In genomic region chr10:116138897-116139296, GRCh38 we compare ENCODE assay signal across 24 cellular contexts.
DNase-seq lines count a peak whose midpoint lies in the region; ATAC-seq and TF ChIP-seq lines count a peak whose summit lies in the region.
"Had no signal": no experiment of that assay in that cellular context is flagged by ENCODE, and none has a peak within 500 bp of the region (broad histone marks: within the 10 kb centered on the region; RNA-seq: fewer than 3 reads in every experiment).

No MANE protein-coding gene starts in this region.

- BruUV-seq in mammary epithelial cell (replicated peaks; lab: Mats Ljungman, UMichigan): no TSS peak

- H3K4me1 ChIP-seq in mammary epithelial cell (ENCODE audit: insufficient read depth, low read length): no peaks in the 10 kb centered on the region
- peaks cover 0 to 3% (median 0%) of the 10 kb centered on the region in 12 donors for H3K4me1 ChIP-seq in heart left ventricle
- no peaks in the 10 kb centered on the region for H3K4me1 ChIP-seq in testis
- H3K4me1 ChIP-seq: heart right ventricle had no signal

- intact Hi-C loops in mammary epithelial cell (cut with micrococcal nuclease): no loop called here
- intact Hi-C loops in heart left ventricle (cut with DNase I): no loop called here
- intact Hi-C loops in testis (cut with DNase I; ENCODE audit: low total_unique reads): no loop called here

- dilution Hi-C loops in mammary epithelial cell (cut with HindIII; ENCODE audit: low sequenced_read_pairs): no loop called here

- no peaks in the 10 kb centered on the region for H3K79me2 ChIP-seq in mammary epithelial cell (ENCODE audit: insufficient read depth, low read length)

- TF ChIP-seq POLR2A in heart left ventricle (IDR thresholded peaks at IDR 0.05) (no peak), testis (IDR thresholded peaks at IDR 0.05) (no peak)

- H3K4me2 ChIP-seq in mammary epithelial cell (ENCODE audit: insufficient read depth, low read depth, low read length): no peak overlapping the region

- H3K36me3 ChIP-seq in mammary epithelial cell (ENCODE audit: insufficient read depth, low read length): no peaks in the 10 kb centered on the region
- H3K36me3 ChIP-seq in heart left ventricle: no peaks in the 10 kb centered on the region
- H3K36me3 ChIP-seq in testis (ENCODE audit: low read depth, missing control alignments): no peaks in the 10 kb centered on the region
- H3K36me3 ChIP-seq: heart right ventricle, left ventricle myocardium inferior had no signal

- CTCF ChIA-PET in mammary epithelial cell (lab: Charles Lee; ENCODE audit: low non-redundant PET): no interaction called here

- H2AFZ ChIP-seq in mammary epithelial cell (ENCODE audit: low read depth, low read length): no peak overlapping the region

- H4K20me1 ChIP-seq in mammary epithelial cell (ENCODE audit: insufficient read depth, low read length): no peaks in the 10 kb centered on the region

- WGBS in mammary epithelial cell (ENCODE audit: low coverage, missing lambda C conversion rate): 6% methylated on average over 3 of the region's 4 CpGs
- 73 to 77% (median 75%) methylated on average over 4 of the region's 4 CpGs for WGBS in heart left ventricle, 4 donors
- 82 to 90% methylated on average over 4 of the region's 4 CpGs for WGBS in testis, 2 donors

- TF ChIP-seq CTCF in mammary epithelial cell (conservative IDR thresholded peaks at IDR 0.05 in 1 of 2, IDR thresholded peaks at IDR 0.05 in 1 of 2; ENCODE audit: extremely low read depth in 1 of 2, insufficient read depth in 1 of 2, low read depth in 1 of 2, low read length in 2 of 2): no peak
- TF ChIP-seq CTCF in heart left ventricle (IDR thresholded peaks at IDR 0.05): no peak
- TF ChIP-seq CTCF in testis (IDR thresholded peaks at IDR 0.05): no peak

- H3K27me3 ChIP-seq in mammary epithelial cell (ENCODE audit: insufficient read depth, low read length) (no peaks in the 10 kb centered on the region), heart left ventricle (no peaks in the 10 kb centered on the region), testis (no peaks in the 10 kb centered on the region)

- H3K9me3 ChIP-seq in mammary epithelial cell (replicated peaks; ENCODE audit: insufficient read depth, low read length): peaks cover 3% of the 10 kb centered on the region
- no peaks in the 10 kb centered on the region for H3K9me3 ChIP-seq in heart left ventricle
- H3K9me3 ChIP-seq in testis: no peaks in the 10 kb centered on the region
- H3K9me3 ChIP-seq: heart right ventricle, left ventricle myocardium inferior had no signal

- in situ Hi-C loops in mammary epithelial cell (cut with MboI; ENCODE audit: low sequenced_read_pairs in 2 of 2): no loop called here

- H3K27ac ChIP-seq in mammary epithelial cell (ENCODE audit: insufficient read depth, low read depth, low read length) (no peak overlapping the region), heart left ventricle (no peak overlapping the region), testis (no peak overlapping the region)
- H3K27ac ChIP-seq: heart right ventricle, left ventricle myocardium inferior, skin epidermis had no signal

- ATAC-seq in heart left ventricle: no peak
- ATAC-seq: CD8-positive, alpha-beta T cell; heart right ventricle; HepG2; naive thymus-derived CD8-positive, alpha-beta T cell; Panc1; T-cell had no signal

- DNase-seq in NCI-H146 (lab: John Stamatoyannopoulos, UW) (peak; percentile 25), NCI-H146 treated with DMSO at 0.1 percent for 48 hours (lab: John Stamatoyannopoulos, UW; ENCODE audit: unreplicated experiment) (no peak), NCI-H69 (lab: John Stamatoyannopoulos, UW) (peak; percentile 80), mammary epithelial cell (peak; percentile 49), ureter (ENCODE audit: low spot score) (peak; percentile 4), heart left ventricle (no peak), RKO (ENCODE audit: low spot score) (no peak), testis (no peak)
- DNase-seq: activated CD4-positive, alpha-beta memory T cell treated with anti-CD3 and anti-CD28 coated beads for 36 hours; activated naive CD8-positive, alpha-beta T cell treated with anti-CD3 and anti-CD28 coated beads, Interleukin-2, amount 10 ng/mL, durations not matched to agents 7 days and 5 days; AML-193; CD8-positive, alpha-beta T cell; H7; heart right ventricle; Kasumi-1; left ventricle myocardium inferior; midbrain; naive thymus-derived CD8-positive, alpha-beta T cell; NCI-H2227 treated with DMSO at 0.1 percent for 48 hours; stimulated activated CD4-positive, alpha-beta T cell treated with anti-CD3 and anti-CD28 coated beads, Interleukin-2, amount 100 ng/mL, for 24 hours; T-cell had no signal

- H3K9ac ChIP-seq in mammary epithelial cell (ENCODE audit: insufficient read depth, low read length): no peak overlapping the region

- H3K4me3 ChIP-seq in mammary epithelial cell (replicated peaks in 1 of 3; ENCODE audit: insufficient read depth in 1 of 3, low read depth in 2 of 3, low read length in 3 of 3): no peak overlapping the region
- no peak overlapping the region for H3K4me3 ChIP-seq in heart left ventricle
- no peak overlapping the region for H3K4me3 ChIP-seq in testis
- H3K4me3 ChIP-seq: heart right ventricle, left ventricle myocardium inferior, skin epidermis had no signal

Comparison
In these comparisons a context has a peak if more than half of its experiments do, and no peak if none do; other contexts are left out.
1. DNase-seq: peak in NCI-H146 (single experiment), NCI-H69 (single experiment), mammary epithelial cell (single experiment) and ureter (single experiment); none in NCI-H146 treated with DMSO at 0.1 percent for 48 hours (single experiment), heart left ventricle (0 of 5), RKO (single experiment) and testis (single experiment).